In genomic region chr7:97006951-97007861, GRCh38 we compare ENCODE assay signal across 12 cellular contexts. TPM values are rescaled to one million over a fixed set of nuclear protein-coding genes. Genes with fewer than 3 reads are reported as not detected.
DNase-seq lines count a peak whose midpoint lies in the region; ATAC-seq and TF ChIP-seq lines count a peak whose summit lies in the region.
"Had no signal": no experiment of that assay in that cellular context is flagged by ENCODE, and none has a peak within 500 bp of the region (broad histone marks: within the 10 kb centered on the region; RNA-seq: fewer than 3 reads in every experiment).

No MANE protein-coding gene starts in this region.

- peaks cover 1% of the 10 kb centered on the region for H3K36me3 Mint-ChIP-seq in activated naive CD8-positive, alpha-beta T cell treated with anti-CD3 and anti-CD28 coated beads, Interleukin-2, amount 10 ng/mL, durations not matched to agents 7 days and 5 days
- H3K36me3 Mint-ChIP-seq in naive thymus-derived CD4-positive, alpha-beta T cell: peaks cover 0 to 8% (median 0%) of the 10 kb centered on the region in 5 donors

- no peaks in the 10 kb centered on the region for H3K9me3 ChIP-seq in ES-I3 (ENCODE audit: control insufficient read depth, insufficient read depth, low read length)
- peaks cover 0 to 6% (median 0%) of the 10 kb centered on the region in 3 experiments for H3K9me3 ChIP-seq in naive thymus-derived CD4-positive, alpha-beta T cell (ENCODE audit: control insufficient read depth in 2 of 3, low read length in 3 of 3)
- H3K9me3 ChIP-seq: right atrium auricular region had no signal

- peaks cover 8% of the 10 kb centered on the region for H3K4me1 Mint-ChIP-seq in activated naive CD8-positive, alpha-beta T cell treated with anti-CD3 and anti-CD28 coated beads, Interleukin-2, amount 10 ng/mL, durations not matched to agents 7 days and 5 days
- H3K4me1 Mint-ChIP-seq in naive thymus-derived CD4-positive, alpha-beta T cell: peaks cover 7 to 29% (median 20%) of the 10 kb centered on the region in 7 donors

- H3K27me3 ChIP-seq in ACC112 (ENCODE audit: insufficient read depth, low read length) (peaks cover 9% of the 10 kb centered on the region), brain microvascular endothelial cell (replicated peaks) (peaks cover 94% of the 10 kb centered on the region)
- H3K27me3 ChIP-seq in naive thymus-derived CD4-positive, alpha-beta T cell (ENCODE audit: control insufficient read depth in 2 of 2, insufficient read depth in 2 of 2, low read length in 2 of 2): peaks cover 17 to 56% of the 10 kb centered on the region in 2 donors

- no peak overlapping the region for H3K27ac Mint-ChIP-seq in activated naive CD8-positive, alpha-beta T cell treated with anti-CD3 and anti-CD28 coated beads, Interleukin-2, amount 10 ng/mL, durations not matched to agents 7 days and 5 days
- H3K27ac Mint-ChIP-seq in naive thymus-derived CD4-positive, alpha-beta T cell: peak overlapping the region in 2 of 9 donors; percentile 32 to 79

- H3K4me3 ChIP-seq in ACC112 (ENCODE audit: low read depth, low read length) (peak overlapping the region; percentile 83), brain microvascular endothelial cell (ENCODE audit: low read depth, low read length) (no peak overlapping the region)
- H3K4me3 ChIP-seq in naive thymus-derived CD4-positive, alpha-beta T cell (ENCODE audit: low read length): no peak overlapping the region

- peak overlapping the region; percentile 75 for H3K4me3 Mint-ChIP-seq in activated naive CD8-positive, alpha-beta T cell treated with anti-CD3 and anti-CD28 coated beads, Interleukin-2, amount 10 ng/mL, durations not matched to agents 7 days and 5 days
- H3K4me3 Mint-ChIP-seq in naive thymus-derived CD4-positive, alpha-beta T cell: peak overlapping the region; percentile 72 to 88 (median 80)

- DNase-seq in activated naive CD8-positive, alpha-beta T cell treated with anti-CD3 and anti-CD28 coated beads, Interleukin-2, amount 10 ng/mL, durations not matched to agents 7 days and 5 days: no peak
- no peak for DNase-seq in naive thymus-derived CD4-positive, alpha-beta T cell
- no peak for DNase-seq in NCI-H510A (lab: John Stamatoyannopoulos, UW)
- no peak for DNase-seq in NCI-H187 treated with DMSO at 0.1 percent for 48 hours (lab: John Stamatoyannopoulos, UW)
- DNase-seq in brain microvascular endothelial cell: no peak
- DNase-seq: kidney glomerular epithelial cell had no signal

- TF ChIP-seq CTCF in brain microvascular endothelial cell (IDR thresholded peaks at IDR 0.05; ENCODE audit: low read depth, low read length, missing control alignments): no peak

- no peaks in the 10 kb centered on the region for H3K79me2 ChIP-seq in ACC112 (ENCODE audit: control insufficient read depth, insufficient read depth, low read length, unreplicated experiment)

- CTCF ChIA-PET in naive thymus-derived CD4-positive, alpha-beta T cell (lab: Charles Lee): no interaction called here

- peak overlapping the region; percentile 44; the same call in 1 of the 2 replicates for H3K9ac ChIP-seq in ES-I3 (ENCODE audit: low read depth, low read length)

- POLR2A ChIA-PET in activated naive CD8-positive, alpha-beta T cell treated with anti-CD3 and anti-CD28 coated beads, Interleukin-2, amount 10 ng/mL, durations not matched to agents 7 days and 5 days (lab: Charles Lee): no interaction called here
- POLR2A ChIA-PET in naive thymus-derived CD4-positive, alpha-beta T cell (lab: Charles Lee): no interaction called here

- no peak overlapping the region for H3K27ac ChIP-seq in ACC112 (ENCODE audit: low read depth, low read length)
- H3K27ac ChIP-seq in naive thymus-derived CD4-positive, alpha-beta T cell (ENCODE audit: low read depth, low read length): no peak overlapping the region
- no peak overlapping the region for H3K27ac ChIP-seq in brain microvascular endothelial cell
- H3K27ac ChIP-seq: HL-60, right atrium auricular region had no signal

- intact Hi-C loops in naive thymus-derived CD4-positive, alpha-beta T cell (cut with micrococcal nuclease): no loop called here

- no peaks in the 10 kb centered on the region for H3K4me1 ChIP-seq in ACC112 (ENCODE audit: control insufficient read depth, insufficient read depth, low read length, unreplicated experiment)
- peaks cover 11% of the 10 kb centered on the region for H3K4me1 ChIP-seq in ES-I3 (ENCODE audit: insufficient read depth, low read length)
- H3K4me1 ChIP-seq in naive thymus-derived CD4-positive, alpha-beta T cell (ENCODE audit: control insufficient read depth in 2 of 2, insufficient read depth in 2 of 2, low read length in 2 of 2): peaks cover 12 to 19% of the 10 kb centered on the region in 2 donors

- no peaks in the 10 kb centered on the region for H3K36me3 ChIP-seq in ACC112 (ENCODE audit: insufficient read depth, low read length)
- H3K36me3 ChIP-seq in ES-I3 (ENCODE audit: insufficient read depth, low read length): no peaks in the 10 kb centered on the region
- no peaks in the 10 kb centered on the region for H3K36me3 ChIP-seq in naive thymus-derived CD4-positive, alpha-beta T cell (ENCODE audit: control insufficient read depth in 2 of 3, insufficient read depth in 3 of 3, low read length in 3 of 3)
- no peaks in the 10 kb centered on the region for H3K36me3 ChIP-seq in brain microvascular endothelial cell (replicated peaks)
- H3K36me3 ChIP-seq: right atrium auricular region had no signal

- H2AFZ ChIP-seq in ACC112 (ENCODE audit: low read length, unreplicated experiment): peak overlapping the region; percentile 80

- peaks cover 3% of the 10 kb centered on the region for H3K9me3 Mint-ChIP-seq in activated naive CD8-positive, alpha-beta T cell treated with anti-CD3 and anti-CD28 coated beads, Interleukin-2, amount 10 ng/mL, durations not matched to agents 7 days and 5 days
- peaks cover 0 to 34% (median 8%) of the 10 kb centered on the region in 11 donors for H3K9me3 Mint-ChIP-seq in naive thymus-derived CD4-positive, alpha-beta T cell

- no peak for ATAC-seq in activated naive CD8-positive, alpha-beta T cell treated with anti-CD3 and anti-CD28 coated beads, Interleukin-2, amount 10 ng/mL, durations not matched to agents 7 days and 5 days (ENCODE audit: low read depth)
- ATAC-seq in naive thymus-derived CD4-positive, alpha-beta T cell: no peak
- no peak for ATAC-seq in GM19452 (IDR thresholded peaks at IDR 0.05; ENCODE audit: unreplicated experiment)
- ATAC-seq: HCT116 had no signal

- peaks cover 85% of the 10 kb centered on the region for H3K27me3 Mint-ChIP-seq in activated naive CD8-positive, alpha-beta T cell treated with anti-CD3 and anti-CD28 coated beads, Interleukin-2, amount 10 ng/mL, durations not matched to agents 7 days and 5 days
- peaks cover 78 to 90% (median 83%) of the 10 kb centered on the region in 5 donors for H3K27me3 Mint-ChIP-seq in naive thymus-derived CD4-positive, alpha-beta T cell

- in situ Hi-C loops in brain microvascular endothelial cell (cut with HindIII; ENCODE audit: low pct_ligation_motif_present, low sequenced_read_pairs): no loop called here

RNA-seq across cellular contexts. Expression of gene DLX6, which starts 1.9 kb away (rescaled TPM):
- not detected for total RNA-seq in activated naive CD8-positive, alpha-beta T cell treated with anti-CD3 and anti-CD28 coated beads, Interleukin-2, amount 10 ng/mL, durations not matched to agents 7 days and 5 days
- total RNA-seq in naive thymus-derived CD4-positive, alpha-beta T cell: not detected
- polyA plus RNA-seq in naive thymus-derived CD4-positive, alpha-beta T cell: not detected
- total RNA-seq: right atrium auricular region had no signal

RNA-seq across cellular contexts. Expression of gene DLX5, which starts 17.4 kb away (rescaled TPM):
- total RNA-seq in activated naive CD8-positive, alpha-beta T cell treated with anti-CD3 and anti-CD28 coated beads, Interleukin-2, amount 10 ng/mL, durations not matched to agents 7 days and 5 days: not detected
- total RNA-seq in naive thymus-derived CD4-positive, alpha-beta T cell: not detected
- not detected for polyA plus RNA-seq in naive thymus-derived CD4-positive, alpha-beta T cell
- total RNA-seq: right atrium auricular region had no signal
